ENCODE assay signal across 10 cellular contexts in the genomic region with DNA sequence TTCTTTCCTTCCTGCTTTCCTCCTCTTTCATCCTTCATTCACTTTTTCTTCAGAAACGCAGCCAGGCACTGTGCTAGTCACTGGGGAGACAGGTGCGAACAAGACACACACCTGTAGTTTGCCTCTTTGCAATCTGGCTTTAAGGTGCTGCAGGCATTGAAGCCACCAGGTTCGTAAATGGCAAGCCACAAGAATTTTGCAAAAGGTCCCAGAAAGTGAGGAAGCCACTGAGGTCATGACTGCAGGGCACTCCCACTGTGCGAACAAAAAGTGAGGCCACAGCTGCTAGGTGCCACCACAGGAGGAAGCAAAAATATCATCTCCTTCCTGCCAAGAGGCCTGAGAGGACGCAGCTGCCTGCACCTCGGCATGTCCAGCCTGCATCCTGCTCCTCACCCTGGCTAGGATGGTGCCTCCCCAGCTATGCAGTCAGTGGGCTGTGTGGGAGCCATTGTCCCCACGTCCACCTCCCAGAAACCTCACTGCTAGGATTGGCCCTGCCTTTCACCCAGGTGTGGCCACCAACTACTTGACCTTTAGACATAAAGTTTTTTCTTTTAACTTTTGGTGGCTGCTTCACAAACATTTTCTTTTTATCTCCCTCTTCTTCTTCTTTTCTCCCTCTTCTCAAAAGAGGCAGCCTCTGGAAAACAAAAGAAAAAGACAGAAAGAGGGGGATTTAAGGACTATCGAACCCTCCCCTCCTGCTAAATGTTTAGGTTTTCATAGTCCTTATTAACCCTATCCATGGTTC.
A peak's percentile ranks its signal among the peaks of the same experiment; 100 is the strongest.
DNase-seq lines count a peak whose midpoint lies in the region; ATAC-seq and TF ChIP-seq lines count a peak whose summit lies in the region.
"Had no signal": no experiment of that assay in that cellular context is flagged by ENCODE, and none has a peak within 500 bp of the region (broad histone marks: within the 10 kb centered on the region; RNA-seq: fewer than 3 reads in every experiment).

No MANE protein-coding gene starts in this region.

- no peak overlapping the region for H3K27ac Mint-ChIP-seq in neural progenitor cell
- H3K27ac Mint-ChIP-seq in mesothelial cell of epicardium: no peak overlapping the region

- no peaks in the 10 kb centered on the region for H3K36me3 Mint-ChIP-seq in neural progenitor cell
- no peaks in the 10 kb centered on the region for H3K36me3 Mint-ChIP-seq in mesothelial cell of epicardium

- no peaks in the 10 kb centered on the region for H3K27me3 ChIP-seq in SK-N-SH (ENCODE audit: insufficient read depth)
- no peaks in the 10 kb centered on the region for H3K27me3 ChIP-seq in gastroesophageal sphincter
- no peaks in the 10 kb centered on the region for H3K27me3 ChIP-seq in neural progenitor cell
- H3K27me3 ChIP-seq: adrenal gland had no signal

- H3K4me3 ChIP-seq in SK-N-SH (ENCODE audit: low read depth in 2 of 2, low read length in 1 of 2) (no peak overlapping the region), gastroesophageal sphincter (no peak overlapping the region), neural progenitor cell (no peak overlapping the region)
- H3K4me3 ChIP-seq: A549, adrenal gland had no signal

- no peak for TF ChIP-seq POLR2A in gastroesophageal sphincter (IDR thresholded peaks at IDR 0.05)

- H3K27me3 Mint-ChIP-seq in neural progenitor cell (ENCODE audit: insufficient read depth, low read depth): peaks cover 2% of the 10 kb centered on the region
- H3K27me3 Mint-ChIP-seq in mesothelial cell of epicardium (ENCODE audit: low read depth): no peaks in the 10 kb centered on the region

- 73% methylated on average over 5 of the region's 8 CpGs for WGBS in SK-N-SH (ENCODE audit: low lambda C conversion rate)
- 68 to 76% methylated on average over 3 to 4 of the region's 8 CpGs for WGBS in gastroesophageal sphincter (ENCODE audit: low coverage in 1 of 2), 2 donors

- ATAC-seq in SK-N-SH treated with all-trans-retinoic acid at 6 μM for 48 hours (no peak), HG03575 (IDR thresholded peaks at IDR 0.05; ENCODE audit: extremely low read depth, insufficient number of reproducible peaks, low FRiP score, unreplicated experiment) (peak; percentile 47), gastroesophageal sphincter (peak; percentile 31)
- ATAC-seq in stimulated activated naive CD8-positive, alpha-beta T cell treated with anti-CD3 and anti-CD28 coated beads, Interleukin-15, Interleukin-2, amounts not matched to agents 100 U/mL and 50 U/mL, for 24 hours: peak; percentile 45
- ATAC-seq: A549 had no signal

- H3K4me3 Mint-ChIP-seq in neural progenitor cell: no peak overlapping the region
- H3K4me3 Mint-ChIP-seq in mesothelial cell of epicardium: no peak overlapping the region

- H3K79me2 ChIP-seq in SK-N-SH (ENCODE audit: insufficient read depth): no peaks in the 10 kb centered on the region
- H3K79me2 ChIP-seq in neural progenitor cell (ENCODE audit: low read depth): no peaks in the 10 kb centered on the region

- no peak for TF ChIP-seq RAD21 in SK-N-SH (IDR thresholded peaks at IDR 0.05; ENCODE audit: low read length)

- H3K4me1 Mint-ChIP-seq in neural progenitor cell (no peaks in the 10 kb centered on the region), mesothelial cell of epicardium (no peaks in the 10 kb centered on the region)

- CTCF ChIA-PET in SK-N-SH (lab: Yijun Ruan, JAX): no interaction called here

- H3K9ac ChIP-seq in SK-N-SH (no peak overlapping the region), neural progenitor cell (no peak overlapping the region)

- POLR2A ChIA-PET in SK-N-SH (lab: Yijun Ruan, JAX): no interaction called here

- H3F3A ChIP-seq in SK-N-SH (replicated peaks; ENCODE audit: insufficient read depth) (peaks cover 14% of the 10 kb centered on the region), neural progenitor cell (ENCODE audit: low read depth) (no peaks in the 10 kb centered on the region)

- DNase-seq in SK-N-SH (no peak), neural progenitor cell (ENCODE audit: low spot score) (no peak), mesothelial cell of epicardium (ENCODE audit: low spot score in 2 of 2, unreplicated experiment in 2 of 2) (no peak)
- peak; percentile 41 to 55 for DNase-seq in activated CD4-positive, alpha-beta T cell treated with anti-CD3 and anti-CD28 coated beads for 4 hours
- DNase-seq in stimulated activated naive CD8-positive, alpha-beta T cell treated with anti-CD3 and anti-CD28 coated beads, Interleukin-15, Interleukin-2, amounts not matched to agents 100 U/mL and 50 U/mL, for 24 hours: peak; percentile 63

- no peaks in the 10 kb centered on the region for H3K9me2 ChIP-seq in SK-N-SH

- H3K27ac ChIP-seq in SK-N-SH (ENCODE audit: low read depth in 2 of 2, low read length in 1 of 2): no peak overlapping the region
- H3K27ac ChIP-seq in gastroesophageal sphincter: no peak overlapping the region
- no peak overlapping the region for H3K27ac ChIP-seq in neural progenitor cell
- H3K27ac ChIP-seq: adrenal gland had no signal

- H2AFZ ChIP-seq in SK-N-SH (ENCODE audit: low read depth) (peak overlapping the region; percentile 51; the same call in 1 of the 2 replicates), neural progenitor cell (replicated peaks) (no peak overlapping the region)

- H3K4me1 ChIP-seq in SK-N-SH (ENCODE audit: control insufficient read depth in 1 of 2, insufficient read depth in 2 of 2, low read depth in 1 of 2, low read length in 1 of 2) (peaks cover 0 to 10% of the 10 kb centered on the region in 2 experiments; a peak in 1 of 4 replicates), gastroesophageal sphincter (no peaks in the 10 kb centered on the region), neural progenitor cell (peaks cover 5% of the 10 kb centered on the region)
- H3K4me1 ChIP-seq: adrenal gland had no signal

- no peaks in the 10 kb centered on the region for H3K9me3 Mint-ChIP-seq in neural progenitor cell
- H3K9me3 Mint-ChIP-seq in mesothelial cell of epicardium: peaks cover 8% of the 10 kb centered on the region

- H3K9me3 ChIP-seq in SK-N-SH (no peaks in the 10 kb centered on the region), gastroesophageal sphincter (no peaks in the 10 kb centered on the region), neural progenitor cell (ENCODE audit: low read depth) (no peaks in the 10 kb centered on the region)
- H3K9me3 ChIP-seq: A549, adrenal gland had no signal

- TF ChIP-seq CTCF in SK-N-SH (IDR thresholded peaks at IDR 0.05) (no peak), gastroesophageal sphincter (IDR thresholded peaks at IDR 0.05) (no peak), neural progenitor cell (IDR thresholded peaks at IDR 0.05) (no peak), mesothelial cell of epicardium (IDR thresholded peaks at IDR 0.05; ENCODE audit: unreplicated experiment) (no peak)

- H4K20me1 ChIP-seq in SK-N-SH (ENCODE audit: insufficient read depth) (no peaks in the 10 kb centered on the region), neural progenitor cell (ENCODE audit: low read depth) (no peaks in the 10 kb centered on the region)

- no peak overlapping the region for H3K4me2 ChIP-seq in SK-N-SH
- H3K4me2 ChIP-seq in neural progenitor cell: no peak overlapping the region
- H3K4me2 ChIP-seq: A549 had no signal

- H3K36me3 ChIP-seq in SK-N-SH (replicated peaks in 1 of 2; ENCODE audit: control insufficient read depth in 1 of 2, insufficient read depth in 2 of 2, low read length in 1 of 2): no peaks in the 10 kb centered on the region
- H3K36me3 ChIP-seq in gastroesophageal sphincter: no peaks in the 10 kb centered on the region
- H3K36me3 ChIP-seq in neural progenitor cell: no peaks in the 10 kb centered on the region
- H3K36me3 ChIP-seq: adrenal gland had no signal

- TF ChIP-seq EP300 in SK-N-SH (IDR thresholded peaks at IDR 0.05; ENCODE audit: borderline replicate concordance in 1 of 2, low read depth in 1 of 2, low read length in 1 of 2) (no peak), gastroesophageal sphincter (IDR thresholded peaks at IDR 0.05) (no peak)

TF ChIP-seq in SK-N-SH, 30 proteins besides CTCF, POLR2A, EP300 and RAD21 (continues in another document):
- no peak for TF ChIP-seq NFIC (IDR thresholded peaks at IDR 0.05; ENCODE audit: borderline replicate concordance)
- TF ChIP-seq ELF1 (IDR thresholded peaks at IDR 0.05): no peak
- TF ChIP-seq NRF1 (IDR thresholded peaks at IDR 0.05; ENCODE audit: low read depth, low read length): no peak

TF ChIP-seq in SK-N-SH treated with all-trans-retinoic acid at 6 μM for 48 hours, 23 proteins besides CTCF, POLR2A, EP300 and RAD21:
- no peak for TF ChIP-seq CSDC2 (CRISPR knock-in tag; IDR thresholded peaks at IDR 0.05)
- no peak for TF ChIP-seq ZFP30 (CRISPR knock-in tag; IDR thresholded peaks at IDR 0.05)

Comparison
In these comparisons a context has a peak if more than half of its experiments do, and no peak if none do; other contexts are left out.
1. DNase-seq: peak in activated CD4-positive, alpha-beta T cell treated with anti-CD3 and anti-CD28 coated beads for 4 hours (2 of 2) and stimulated activated naive CD8-positive, alpha-beta T cell treated with anti-CD3 and anti-CD28 coated beads, Interleukin-15, Interleukin-2, amounts not matched to agents 100 U/mL and 50 U/mL, for 24 hours (single experiment); none in SK-N-SH (single experiment), neural progenitor cell (single experiment) and mesothelial cell of epicardium (0 of 2).